8 cellular contexts compared by ENCODE assay signal in genomic region chr12:52307836-52308806, GRCh38.
A peak's percentile ranks its signal among the peaks of the same experiment; 100 is the strongest.
DNase-seq lines count a peak whose midpoint lies in the region; ATAC-seq and TF ChIP-seq lines count a peak whose summit lies in the region.

No MANE protein-coding gene starts in this region.

- no peaks in the 10 kb centered on the region for H3K9me3 ChIP-seq in iPS DF 6.9 (ENCODE audit: control insufficient read depth, insufficient read depth, low read length)

- no peaks in the 10 kb centered on the region for H3K36me3 ChIP-seq in iPS DF 6.9 (ENCODE audit: control insufficient read depth, insufficient read depth, low read length)

- no peak for TF ChIP-seq CTCF in astrocyte of the spinal cord (IDR thresholded peaks at IDR 0.05; ENCODE audit: low read depth, low read length)

- WGBS in iPS DF 6.9 (ENCODE audit: insufficient coverage, insufficient read length): no CpG with 5 or more reads among the region's 71 CpGs

- peaks cover 1% of the 10 kb centered on the region for H3K4me1 ChIP-seq in iPS DF 6.9 (ENCODE audit: control insufficient read depth, insufficient read depth, low read length)

- DNase-seq in NCI-H1436 (lab: John Stamatoyannopoulos, UW) (peak; percentile 45), NCI-H1436 treated with DMSO at 0.1 percent for 48 hours (lab: John Stamatoyannopoulos, UW) (no peak), NOMO-1 treated with DMSO at 0.1 percent for 48 hours (lab: John Stamatoyannopoulos, UW; ENCODE audit: unreplicated experiment) (peak; percentile 54), astrocyte of the spinal cord (ENCODE audit: low read depth, low spot score) (peak; percentile 20), iPS DF 6.9 (ENCODE audit: low read depth, low spot score) (no peak), retina (peak; percentile 95), NAMALWA (ENCODE audit: low spot score) (no peak)

- no peak overlapping the region for H3K27ac ChIP-seq in iPS DF 6.9 (ENCODE audit: low read length)

- ATAC-seq in HG02870 (IDR thresholded peaks at IDR 0.05; ENCODE audit: unreplicated experiment): no peak

- in situ Hi-C loops in astrocyte of the spinal cord (cut with HindIII; ENCODE audit: low sequenced_read_pairs): no loop called here

- peak overlapping the region; percentile 26 for H3K4me3 ChIP-seq in astrocyte of the spinal cord (ENCODE audit: low read depth, low read length)
- H3K4me3 ChIP-seq in iPS DF 6.9 (ENCODE audit: low read length): peak overlapping the region; percentile 41; the same call in 1 of the 2 replicates

- peaks cover 20% of the 10 kb centered on the region for H3K27me3 ChIP-seq in iPS DF 6.9 (ENCODE audit: control insufficient read depth, insufficient read depth, low read length)

Comparison
In these comparisons a context has a peak if more than half of its experiments do, and no peak if none do; other contexts are left out.
1. DNase-seq: peak in NCI-H1436 (single experiment), NOMO-1 treated with DMSO at 0.1 percent for 48 hours (single experiment), astrocyte of the spinal cord (single experiment) and retina (single experiment); none in NCI-H1436 treated with DMSO at 0.1 percent for 48 hours (single experiment), iPS DF 6.9 (single experiment) and NAMALWA (single experiment).